Comparison of ENCODE assay signal across 9 cellular contexts in genomic region chr10:24882047-24882698, GRCh38.
DNase-seq lines count a peak whose midpoint lies in the region; ATAC-seq and TF ChIP-seq lines count a peak whose summit lies in the region.
"Had no signal": no experiment of that assay in that cellular context is flagged by ENCODE, and none has a peak within 500 bp of the region (broad histone marks: within the 10 kb centered on the region; RNA-seq: fewer than 3 reads in every experiment).

No MANE protein-coding gene starts in this region.

- no peak overlapping the region for H3K27ac ChIP-seq in A673 (ENCODE audit: low read depth, low read length, poor library complexity, severe bottlenecking)
- no peak overlapping the region for H3K27ac ChIP-seq in suprapubic skin
- H3K27ac ChIP-seq: VCaP had no signal

- TF ChIP-seq EP300 in suprapubic skin (IDR thresholded peaks at IDR 0.05), result no peak

- intact Hi-C loops in A673 (cut with micrococcal nuclease; ENCODE audit: unreplicated experiment), result no loop called here

- no peaks in the 10 kb centered on the region for H3K27me3 ChIP-seq in A673 (replicated peaks; ENCODE audit: insufficient read depth, low read depth, low read length, poor library complexity)
- no peaks in the 10 kb centered on the region for H3K27me3 ChIP-seq in suprapubic skin

- POLR2A ChIA-PET in A673 (lab: Charles Lee; ENCODE audit: low non-redundant PET), result no interaction called here

- H3K4me1 ChIP-seq in A673 (ENCODE audit: insufficient read depth, low read length, poor library complexity, severe bottlenecking), result peaks cover 13% of the 10 kb centered on the region
- peaks cover 5% of the 10 kb centered on the region for H3K4me1 ChIP-seq in suprapubic skin

- H3K4me3 ChIP-seq in A673 (ENCODE audit: low read depth, low read length, poor library complexity, severe bottlenecking) (no peak overlapping the region), suprapubic skin (no peak overlapping the region)

- no peaks in the 10 kb centered on the region for H3K9me3 ChIP-seq in A673 (ENCODE audit: low read depth, low read length, poor library complexity, severe bottlenecking)
- H3K9me3 ChIP-seq in suprapubic skin, result no peaks in the 10 kb centered on the region

- CTCF ChIA-PET in A673 (lab: Charles Lee), result no interaction called here

- TF ChIP-seq POLR2A in suprapubic skin (IDR thresholded peaks at IDR 0.05), result no peak

- H3K36me3 ChIP-seq in A673 (ENCODE audit: insufficient read depth, low read length, poor library complexity, severe bottlenecking) (no peaks in the 10 kb centered on the region), suprapubic skin (no peaks in the 10 kb centered on the region)

- TF ChIP-seq CTCF in A673 (conservative IDR thresholded peaks at IDR 0.05; ENCODE audit: low read depth, low read length) (0 out of 2 replicates have a peak, but pooled peaks have one; percentile 14), suprapubic skin (IDR thresholded peaks at IDR 0.05) (no peak)

- DNase-seq in A673 (ENCODE audit: low spot score), result peak; percentile 73
- peak in 3 of 5 experiments; percentile 8 to 85 (median 60) for DNase-seq in T-helper 2 cell
- peak; percentile 24 for DNase-seq in effector CD4-positive, alpha-beta T cell
- no peak for DNase-seq in OCI-M2 (lab: John Stamatoyannopoulos, UW; ENCODE audit: unreplicated experiment)
- no peak for DNase-seq in suprapubic skin (ENCODE audit: low spot score in 2 of 2)
- no peak for DNase-seq in NCI-H1105 (lab: John Stamatoyannopoulos, UW)

- ATAC-seq in GM21390 (IDR thresholded peaks at IDR 0.05; ENCODE audit: unreplicated experiment) (peak; percentile 65), GM21367 (IDR thresholded peaks at IDR 0.05; ENCODE audit: unreplicated experiment) (no peak)

- 62% methylated on average over 11 of the region's 11 CpGs for WGBS in suprapubic skin

- BruUV-seq in A673 (replicated peaks; lab: Mats Ljungman, UMichigan), result no TSS peak

Comparison
In these comparisons a context has a peak if more than half of its experiments do, and no peak if none do; other contexts are left out.
1. DNase-seq: peak in A673 (single experiment), T-helper 2 cell (3 of 5) and effector CD4-positive, alpha-beta T cell (single experiment); none in OCI-M2 (single experiment), suprapubic skin (0 of 2) and NCI-H1105 (single experiment).